ENCODE assay signal across 8 cellular contexts in genomic region chr1:159214149-159214760, GRCh38. TPM values are rescaled to one million over a fixed set of nuclear protein-coding genes. Genes with fewer than 3 reads are reported as not detected.
A peak's percentile ranks its signal among the peaks of the same experiment; 100 is the strongest.
DNase-seq lines count a peak whose midpoint lies in the region; ATAC-seq and TF ChIP-seq lines count a peak whose summit lies in the region.

No MANE protein-coding gene starts in this region.

- H3K4me1 ChIP-seq in RWPE2 (ENCODE audit: insufficient read depth, poor library complexity, severe bottlenecking) (no peaks in the 10 kb centered on the region), body of pancreas (no peaks in the 10 kb centered on the region)

- H3K4me3 ChIP-seq in RWPE2 (ENCODE audit: severe bottlenecking): no peak overlapping the region
- no peak overlapping the region for H3K4me3 ChIP-seq in body of pancreas

- TF ChIP-seq CTCF in RWPE2 (IDR thresholded peaks at IDR 0.05; ENCODE audit: poor library complexity, severe bottlenecking): peak; percentile 94
- peak; percentile 61 to 90 (median 67) for TF ChIP-seq CTCF in body of pancreas (IDR thresholded peaks at IDR 0.05)

- 4 to 5% methylated on average over 5 of the region's 5 CpGs for WGBS in body of pancreas, 2 donors

- no peak for TF ChIP-seq POLR2A in body of pancreas (IDR thresholded peaks at IDR 0.05)

- DNase-seq in activated naive CD4-positive, alpha-beta T cell treated with Interleukin-2 at 50 U/mL for 16 hours: peak; percentile 39
- DNase-seq in activated naive CD4-positive, alpha-beta T cell (lab: John Stamatoyannopoulos, UW): no peak
- DNase-seq in RWPE2 (ENCODE audit: low spot score) (no peak), body of pancreas (peak; percentile 37 to 52 (median 50)), left lobe of liver (ENCODE audit: low spot score) (peak; percentile 52)
- peak; percentile 26 for DNase-seq in stimulated activated naive CD4-positive, alpha-beta T cell treated with Interleukin-2 at 50 U/mL for 16 hours (lab: John Stamatoyannopoulos, UW)

- H3K27ac ChIP-seq in RWPE2 (ENCODE audit: poor library complexity, severe bottlenecking): no peak overlapping the region
- H3K27ac ChIP-seq in body of pancreas: no peak overlapping the region

- ATAC-seq in HG03354 (IDR thresholded peaks at IDR 0.05; ENCODE audit: poor library complexity, severe bottlenecking, unreplicated experiment) (peak; percentile 72), RWPE2 (ENCODE audit: low read depth) (peak; percentile 68; the same call in 1 of the 3 replicates), body of pancreas (no peak), left lobe of liver (peak; percentile 95), GM18502 (IDR thresholded peaks at IDR 0.05; ENCODE audit: poor library complexity, unreplicated experiment) (no peak)

- intact Hi-C loops in body of pancreas (cut with DNase I): no loop called here

- no peaks in the 10 kb centered on the region for H3K9me3 ChIP-seq in RWPE2 (ENCODE audit: severe bottlenecking)
- H3K9me3 ChIP-seq in body of pancreas: no peaks in the 10 kb centered on the region

- H3K27me3 ChIP-seq in RWPE2 (ENCODE audit: insufficient read depth, poor library complexity, severe bottlenecking) (no peaks in the 10 kb centered on the region), body of pancreas (peaks cover 0 to 12% of the 10 kb centered on the region in 2 donors)

- H3K36me3 ChIP-seq in RWPE2 (ENCODE audit: low read depth) (no peaks in the 10 kb centered on the region), body of pancreas (replicated peaks in 1 of 2; ENCODE audit: insufficient read depth in 1 of 2, low read depth in 2 of 2) (no peaks in the 10 kb centered on the region)

RNA-seq across cellular contexts. Expression of gene ACKR1, which starts 9.6 kb away (rescaled TPM):
- total RNA-seq in body of pancreas: 10 to 100 TPM; 17.5 to 23.6 TPM
- 0.43 TPM for total RNA-seq in left lobe of liver

RNA-seq across cellular contexts. Expression of gene CADM3, which starts 42.8 kb away (rescaled TPM):
- total RNA-seq in body of pancreas (1 to 10 TPM in 1 of 2 donors, under 1 TPM in 1; 0.26 to 1.6 TPM), left lobe of liver (0.20 TPM)

Comparison
In these comparisons a context has a peak if more than half of its experiments do, and no peak if none do; other contexts are left out.
1. DNase-seq: peak in activated naive CD4-positive, alpha-beta T cell treated with Interleukin-2 at 50 U/mL for 16 hours (single experiment), body of pancreas (4 of 4), left lobe of liver (single experiment) and stimulated activated naive CD4-positive, alpha-beta T cell treated with Interleukin-2 at 50 U/mL for 16 hours (single experiment); none in activated naive CD4-positive, alpha-beta T cell (0 of 4) and RWPE2 (single experiment).
2. ATAC-seq: peak in HG03354 (single experiment), RWPE2 (single experiment) and left lobe of liver (single experiment); none in body of pancreas (single experiment) and GM18502 (single experiment).
3. RNA of gene ACKR1, which starts 9.6 kb away (total RNA-seq): 17.5 to 23.6 TPM in body of pancreas; 0.43 TPM in left lobe of liver (single experiment); every median in the first group is over 10 times any median in the second.